Comparison of ENCODE assay signal across 1 cellular context in the genomic region with DNA sequence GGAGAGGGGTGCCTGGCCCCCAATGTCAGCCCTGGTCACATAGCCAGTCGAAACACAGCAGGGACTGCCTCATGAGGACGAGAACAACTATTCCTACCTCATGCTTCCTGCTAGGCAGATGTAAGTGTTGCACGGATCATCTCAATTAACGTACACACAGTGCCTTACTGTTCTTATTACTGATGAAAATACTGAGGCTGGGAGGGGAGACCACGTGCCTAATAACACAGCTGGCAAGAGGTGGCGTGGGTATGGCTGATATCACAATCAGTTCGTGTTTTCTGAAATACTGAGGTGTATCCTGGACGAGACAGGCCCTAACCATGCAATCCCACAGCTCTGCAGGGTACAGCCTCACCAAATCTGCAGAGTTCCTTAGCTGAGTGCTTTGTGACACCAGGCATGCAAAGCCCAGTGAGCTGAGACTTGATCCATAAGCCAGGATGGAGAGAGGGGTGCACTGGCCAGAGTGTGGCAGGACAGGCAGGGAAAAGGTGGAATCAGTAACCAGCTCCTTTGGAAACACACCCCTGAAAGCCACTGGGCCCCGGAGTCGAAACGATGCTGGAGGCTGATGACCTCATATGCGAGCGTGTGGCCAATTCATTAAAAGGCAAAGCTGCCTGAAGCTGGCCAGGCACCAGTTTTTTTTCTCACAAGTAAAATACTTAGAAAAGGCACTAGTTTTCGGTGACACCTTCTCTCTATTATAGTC.
TF ChIP-seq lines count a peak whose summit lies in the region.

No MANE protein-coding gene starts in this region.

TF ChIP-seq in GM12878, 131 proteins besides CTCF, POLR2A, EP300 and RAD21 (continued from another document):
- no peak for TF ChIP-seq TAF1 (IDR thresholded peaks at IDR 0.05; ENCODE audit: borderline replicate concordance, low read depth, low read length)
